Comparison of ENCODE assay signal across 21 cellular contexts in genomic region chr3:49799105-49799504, GRCh38. TPM values are rescaled to one million over a fixed set of nuclear protein-coding genes. Genes with fewer than 3 reads are reported as not detected.
DNase-seq lines count a peak whose midpoint lies in the region; ATAC-seq, FAIRE-seq and TF ChIP-seq lines count a peak whose summit lies in the region.
"Had no signal": no experiment of that assay in that cellular context is flagged by ENCODE, and none has a peak within 500 bp of the region (broad histone marks: within the 10 kb centered on the region; RNA-seq: fewer than 3 reads in every experiment).

No MANE protein-coding gene starts in this region.

- TF ChIP-seq POLR2A in HepG2 (IDR thresholded peaks at IDR 0.05; ENCODE audit: insufficient read depth in 1 of 2, low read depth in 2 of 2, low read length in 2 of 2) (no peak), right lobe of liver (IDR thresholded peaks at IDR 0.05) (no peak)

- peak overlapping the region; percentile 41; the same call in 1 of the 2 replicates for H3K4me2 ChIP-seq in HepG2 (ENCODE audit: low read depth, low read length)
- H3K4me2 ChIP-seq in mesenchymal stem cell (ENCODE audit: low read length, poor library complexity, severe bottlenecking) = no peak overlapping the region

- TF ChIP-seq EP300 in HepG2 (IDR thresholded peaks at IDR 0.05; ENCODE audit: low read depth in 2 of 2, low read length in 2 of 2) (no peak), HepG2 (CRISPR knock-in tag; IDR thresholded peaks at IDR 0.05; ENCODE audit: borderline replicate concordance) (no peak)

- H3K36me3 ChIP-seq in HepG2 (replicated peaks in 1 of 2; ENCODE audit: control insufficient read depth in 1 of 2, insufficient read depth in 2 of 2, low read length in 2 of 2) (no peaks in the 10 kb centered on the region), right lobe of liver (no peaks in the 10 kb centered on the region), mesenchymal stem cell (ENCODE audit: control insufficient read depth in 1 of 2, insufficient read depth in 2 of 2, low read depth in 1 of 2, low read length in 2 of 2) (no peaks in the 10 kb centered on the region)

- H3K14ac ChIP-seq in mesenchymal stem cell (ENCODE audit: low read length in 2 of 2) = peak overlapping the region in 1 of 2 experiments; percentile 68

- H4K20me1 ChIP-seq in HepG2 (ENCODE audit: insufficient read depth, low read length) = no peaks in the 10 kb centered on the region

- H3K9me3 ChIP-seq in HepG2 (ENCODE audit: low read length) = no peaks in the 10 kb centered on the region
- H3K9me3 ChIP-seq in right lobe of liver = no peaks in the 10 kb centered on the region
- no peaks in the 10 kb centered on the region for H3K9me3 ChIP-seq in mesenchymal stem cell (ENCODE audit: control insufficient read depth, low read length)

- H2AFZ ChIP-seq in HepG2 (ENCODE audit: low read length) (no peak overlapping the region), mesenchymal stem cell (ENCODE audit: low read depth, low read length) (no peak overlapping the region)

- in situ Hi-C loops in HepG2 (cut with HindIII; ENCODE audit: extremely low pct_ligation_motif_present, low pct_unique_long_range_greater_than_20kb) = no loop called here

- peak overlapping the region; percentile 60 for H2BK15ac ChIP-seq in mesenchymal stem cell (ENCODE audit: low read depth, poor library complexity, severe bottlenecking)

- H2BK12ac ChIP-seq in mesenchymal stem cell (ENCODE audit: low read length in 2 of 2) = peak overlapping the region; percentile 63 to 79

- H3K4ac ChIP-seq in mesenchymal stem cell (ENCODE audit: low read depth in 1 of 2, low read length in 2 of 2) = peak overlapping the region in 1 of 2 experiments; percentile 66

- no peak overlapping the region for H2AK5ac ChIP-seq in mesenchymal stem cell (ENCODE audit: low read length, severe bottlenecking)

- BruUV-seq in HepG2 (replicated peaks; lab: Mats Ljungman, UMichigan) = no TSS peak

- H3K4me1 ChIP-seq in HepG2 (ENCODE audit: insufficient read depth, low read length) (peaks cover 60% of the 10 kb centered on the region), right lobe of liver (no peaks in the 10 kb centered on the region), mesenchymal stem cell (ENCODE audit: control insufficient read depth, insufficient read depth, low read depth, low read length) (peaks cover 10% of the 10 kb centered on the region)

- WGBS in HepG2 (ENCODE audit: low lambda C conversion rate) = 11% methylated on average over 1 of the region's 1 CpG
- WGBS in right lobe of liver (ENCODE audit: insufficient coverage, low coverage, low lambda C conversion rate, missing lambda C conversion rate) = 29% methylated on average over 1 of the region's 1 CpG
- WGBS in mesenchymal stem cell = 67% methylated on average over 1 of the region's 1 CpG

- H4K8ac ChIP-seq in mesenchymal stem cell (ENCODE audit: low read length) = peak overlapping the region; percentile 48

- H3K4me3 ChIP-seq in HepG2 (replicated peaks in 1 of 3; ENCODE audit: insufficient read depth in 1 of 3, low read depth in 2 of 3, low read length in 3 of 3) (no peak overlapping the region), right lobe of liver (no peak overlapping the region), mesenchymal stem cell (ENCODE audit: insufficient read depth in 1 of 2, low read depth in 1 of 2, low read length in 2 of 2) (peak overlapping the region in 1 of 2 experiments; percentile 55)

- H3K79me2 ChIP-seq in HepG2 (ENCODE audit: insufficient read depth, low read length) = no peaks in the 10 kb centered on the region

- FAIRE-seq in HepG2 (lab: Jason Lieb, UNC) = no peak
- FAIRE-seq: A204.1 had no signal

- no peak for DNase-seq in HepG2 (ENCODE audit: low spot score)
- DNase-seq in right lobe of liver = no peak
- no peak for DNase-seq in RWPE1 (ENCODE audit: low spot score)
- DNase-seq in mesenchymal stem cell = no peak
- no peak for DNase-seq in ecto neural progenitor cell (ENCODE audit: low spot score)
- no peak for DNase-seq in T-helper 1 cell
- DNase-seq: DMS 273 treated with DMSO at 0.1 percent for 48 hours, DND-41, NCI-H1048, NCI-H1436, NCI-H1930, NCI-H524 treated with DMSO at 0.1 percent for 48 hours had no signal

- H3K27ac ChIP-seq in HepG2 (ENCODE audit: extremely low read length, insufficient read depth, low read length) (no peak overlapping the region), right lobe of liver (no peak overlapping the region), RWPE1 (peak overlapping the region; percentile 73), mesenchymal stem cell (ENCODE audit: low read length, poor library complexity, severe bottlenecking) (no peak overlapping the region)

- H3K27me3 ChIP-seq in HepG2 (ENCODE audit: control insufficient read depth in 1 of 2, insufficient read depth in 2 of 2, low read length in 2 of 2) = peaks cover 1 to 7% of the 10 kb centered on the region in 2 experiments; a peak in 4 of 5 replicates
- H3K27me3 ChIP-seq in right lobe of liver = no peaks in the 10 kb centered on the region
- H3K27me3 ChIP-seq in mesenchymal stem cell (ENCODE audit: control insufficient read depth in 1 of 2, insufficient read depth in 1 of 2, low read length in 2 of 2) = peaks cover 0 to 16% of the 10 kb centered on the region in 2 experiments

- CTCF ChIA-PET in HepG2 (lab: Yijun Ruan, JAX; ENCODE audit: low intra/inter-chr PET ratio, low total read pairs) = no interaction called here
- CTCF ChIA-PET in RWPE1 (lab: Yijun Ruan, JAX) = interaction anchor here (5.7 kb wide), 1 partner anchor 40 kb away, joined by 40 read pairs; no protein-coding TSS in a partner anchor

- TF ChIP-seq CTCF in HepG2 (CRISPR knock-in tag; IDR thresholded peaks at IDR 0.05) (no peak), right lobe of liver (IDR thresholded peaks at IDR 0.05) (no peak), RWPE1 (conservative IDR thresholded peaks at IDR 0.05; ENCODE audit: low read depth) (no peak)

- H2BK5ac ChIP-seq in mesenchymal stem cell (ENCODE audit: low read depth, low read length, poor library complexity, severe bottlenecking) = no peak overlapping the region

- intact Hi-C loops in HepG2 (cut with micrococcal nuclease; ENCODE audit: unreplicated experiment) (no loop called here), right lobe of liver (cut with DNase I) (no loop called here)

- H3K9ac ChIP-seq in HepG2 (ENCODE audit: insufficient read depth, low read depth, low read length) (0 out of 2 replicates have a peak overlapping the region, but pooled peaks have one; percentile 25), mesenchymal stem cell (ENCODE audit: low read length) (peak overlapping the region; percentile 77)

- H3K18ac ChIP-seq in mesenchymal stem cell (ENCODE audit: low read depth in 1 of 2, low read length in 2 of 2) = peak overlapping the region in 1 of 2 experiments; percentile 30

- H3K23ac ChIP-seq in mesenchymal stem cell (ENCODE audit: low read length in 2 of 2) = no peak overlapping the region

- ATAC-seq in HepG2 (no peak), right lobe of liver (no peak), HG03159 (IDR thresholded peaks at IDR 0.05; ENCODE audit: unreplicated experiment) (no peak), HG02970 (IDR thresholded peaks at IDR 0.05; ENCODE audit: low FRiP score, unreplicated experiment) (no peak)
- ATAC-seq: Panc1 had no signal

- POLR2A ChIA-PET in HepG2 (lab: Yijun Ruan, JAX) (interaction anchor here (2.6 kb wide), 1 partner anchor 13 kb away, joined by 11 read pairs; the partner anchor contains the start of gene IP6K1), RWPE1 (lab: Yijun Ruan, JAX; ENCODE audit: low non-redundant PET) (no interaction called here)

- no peaks in the 10 kb centered on the region for H3K79me1 ChIP-seq in mesenchymal stem cell (replicated peaks; ENCODE audit: low read length, poor library complexity, severe bottlenecking)

- no peak overlapping the region for H2BK120ac ChIP-seq in mesenchymal stem cell (ENCODE audit: low read depth, low read length)

- peak overlapping the region; percentile 61 for H4K91ac ChIP-seq in mesenchymal stem cell (ENCODE audit: low read length)

- TF ChIP-seq RAD21 in HepG2 (CRISPR knock-in tag; IDR thresholded peaks at IDR 0.05) = no peak

RNA-seq across cellular contexts. Expression of gene CDHR4, which starts 0.6 kb away (rescaled TPM):
- total RNA-seq in HepG2 (2016; rRNA removed; fragmentation: Illumina TruSeq; extraction: Trizol) (not detected in 2 replicates), right lobe of liver (not detected)
- not detected in 2 replicates for total RNA-seq in HepG2 (2016; cell fraction: cytosol; rRNA removed; fragmentation: Illumina TruSeq; extraction: Trizol; ENCODE audit: low read depth)
- total RNA-seq in HepG2 (2016; cell fraction: insoluble cytoplasmic fraction; rRNA removed; fragmentation: Illumina TruSeq; extraction: Trizol) = not detected in 2 replicates
- total RNA-seq in HepG2 (2016; cell fraction: membrane; rRNA removed; fragmentation: Illumina TruSeq; extraction: Trizol) = not detected in 2 replicates
- total RNA-seq in HepG2 (2016; cell fraction: nucleus; rRNA removed; fragmentation: Illumina TruSeq; extraction: Trizol) = not detected in 2 replicates
- 0.21 and 0.26 TPM in 2 replicates for polyA plus RNA-seq in HepG2 (2011; rRNA removed)
- polyA plus RNA-seq in HepG2 (2011; cell fraction: cytosol; rRNA removed) = 0.08 TPM in 1 of 2 replicates, not detected in the other
- 0.98 and 1.7 TPM in 2 replicates for polyA plus RNA-seq in HepG2 (2011; cell fraction: nucleus; rRNA removed)
- polyA plus RNA-seq in HepG2 (2012) = not detected in 2 replicates
- polyA plus RNA-seq in HepG2 (2016; cell fraction: cytosol; fragmentation: Illumina TruSeq; extraction: Trizol; ENCODE audit: low read depth) = not detected in 2 replicates
- not detected in 2 replicates for polyA plus RNA-seq in HepG2 (2016; cell fraction: insoluble cytoplasmic fraction; fragmentation: Illumina TruSeq; extraction: Trizol; ENCODE audit: low read depth)
- polyA plus RNA-seq in HepG2 (2016; cell fraction: membrane; fragmentation: Illumina TruSeq; extraction: Trizol; ENCODE audit: low read depth) = not detected in 2 replicates
- 0.17 TPM in 1 of 2 replicates, not detected in the other for polyA plus RNA-seq in HepG2 (2016; cell fraction: nucleus; fragmentation: Illumina TruSeq; extraction: Trizol; ENCODE audit: insufficient read depth, low read depth)
- 0.40 TPM in 1 of 2 replicates, not detected in the other for polyA minus RNA-seq in HepG2 (2011; rRNA and poly(A)+ RNA removed; ENCODE audit: low replicate concordance)
- not detected in 2 replicates for polyA minus RNA-seq in HepG2 (2011; cell fraction: cytosol; rRNA and poly(A)+ RNA removed)
- polyA minus RNA-seq in HepG2 (2011; cell fraction: nucleus; rRNA and poly(A)+ RNA removed) = 0.26 TPM in 1 of 2 replicates, not detected in the other
- 0.61 TPM for polyA plus RNA-seq in mesenchymal stem cell (2013, experiment 1 of 2)
- polyA plus RNA-seq in mesenchymal stem cell (2013, experiment 2 of 2) = 0.52 TPM
- total RNA-seq: G401, H7, M059J, SK-MEL-5 had no signal
- polyA plus RNA-seq: CD14-positive monocyte had no signal

RNA-seq across cellular contexts. Expression of gene INKA1, which starts 4.0 kb away (rescaled TPM):
- total RNA-seq in HepG2 (2016; rRNA removed; fragmentation: Illumina TruSeq; extraction: Trizol) = 0.22 TPM in 1 of 2 replicates, not detected in the other
- 0.30 TPM in 1 of 2 replicates, not detected in the other for total RNA-seq in HepG2 (2016; cell fraction: cytosol; rRNA removed; fragmentation: Illumina TruSeq; extraction: Trizol; ENCODE audit: low read depth)
- total RNA-seq in HepG2 (2016; cell fraction: insoluble cytoplasmic fraction; rRNA removed; fragmentation: Illumina TruSeq; extraction: Trizol) = 0.15 TPM in 1 of 2 replicates, not detected in the other
- 0.17 and 0.28 TPM in 2 replicates for total RNA-seq in HepG2 (2016; cell fraction: membrane; rRNA removed; fragmentation: Illumina TruSeq; extraction: Trizol)
- total RNA-seq in HepG2 (2016; cell fraction: nucleus; rRNA removed; fragmentation: Illumina TruSeq; extraction: Trizol) = not detected in 2 replicates
- 0.41 and 0.77 TPM in 2 replicates for polyA plus RNA-seq in HepG2 (2011; rRNA removed)
- 0.42 and 0.78 TPM in 2 replicates for polyA plus RNA-seq in HepG2 (2011; cell fraction: cytosol; rRNA removed)
- 0.34 and 1.1 TPM in 2 replicates for polyA plus RNA-seq in HepG2 (2011; cell fraction: nucleus; rRNA removed)
- 0.28 and 0.42 TPM in 2 replicates for polyA plus RNA-seq in HepG2 (2012)
- polyA plus RNA-seq in HepG2 (2016; cell fraction: cytosol; fragmentation: Illumina TruSeq; extraction: Trizol; ENCODE audit: low read depth) = 0.14 and 0.17 TPM in 2 replicates
- polyA plus RNA-seq in HepG2 (2016; cell fraction: insoluble cytoplasmic fraction; fragmentation: Illumina TruSeq; extraction: Trizol; ENCODE audit: low read depth) = 0.23 TPM in 1 of 2 replicates, not detected in the other
- 0.22 TPM in 1 of 2 replicates, not detected in the other for polyA plus RNA-seq in HepG2 (2016; cell fraction: membrane; fragmentation: Illumina TruSeq; extraction: Trizol; ENCODE audit: low read depth)
- polyA plus RNA-seq in HepG2 (2016; cell fraction: nucleus; fragmentation: Illumina TruSeq; extraction: Trizol; ENCODE audit: insufficient read depth, low read depth) = not detected in 2 replicates
- polyA minus RNA-seq in HepG2 (2011; rRNA and poly(A)+ RNA removed; ENCODE audit: low replicate concordance) = 0.38 and 0.82 TPM in 2 replicates
- 0.79 TPM in 1 of 2 replicates, not detected in the other for polyA minus RNA-seq in HepG2 (2011; cell fraction: cytosol; rRNA and poly(A)+ RNA removed)
- polyA minus RNA-seq in HepG2 (2011; cell fraction: nucleus; rRNA and poly(A)+ RNA removed) = 0.50 and 0.64 TPM in 2 replicates
- 1 to 10 TPM in 1 of 6 experiments, under 1 TPM in 5; 0.46 to 1.2 (median 0.73) TPM for total RNA-seq in right lobe of liver
- polyA plus RNA-seq in mesenchymal stem cell (2013, experiment 1 of 2) = 12.4 TPM
- 13.4 TPM for polyA plus RNA-seq in mesenchymal stem cell (2013, experiment 2 of 2)

RNA-seq across cellular contexts. Expression of gene IP6K1, which starts 12.8 kb away (rescaled TPM):
- 17.7 and 20.0 TPM in 2 replicates for total RNA-seq in HepG2 (2016; rRNA removed; fragmentation: Illumina TruSeq; extraction: Trizol)
- 2.3 and 2.4 TPM in 2 replicates for total RNA-seq in HepG2 (2016; cell fraction: cytosol; rRNA removed; fragmentation: Illumina TruSeq; extraction: Trizol; ENCODE audit: low read depth)
- 18.9 TPM in 2 replicates for total RNA-seq in HepG2 (2016; cell fraction: insoluble cytoplasmic fraction; rRNA removed; fragmentation: Illumina TruSeq; extraction: Trizol)
- total RNA-seq in HepG2 (2016; cell fraction: membrane; rRNA removed; fragmentation: Illumina TruSeq; extraction: Trizol) = 10.5 and 11.3 TPM in 2 replicates
- 14.7 and 20.3 TPM in 2 replicates for total RNA-seq in HepG2 (2016; cell fraction: nucleus; rRNA removed; fragmentation: Illumina TruSeq; extraction: Trizol)
- polyA plus RNA-seq in HepG2 (2011; rRNA removed) = 29.7 and 38.8 TPM in 2 replicates
- 15.7 and 20.5 TPM in 2 replicates for polyA plus RNA-seq in HepG2 (2011; cell fraction: cytosol; rRNA removed)
- polyA plus RNA-seq in HepG2 (2011; cell fraction: nucleus; rRNA removed) = 37.9 and 43.4 TPM in 2 replicates
- 17.1 and 20.6 TPM in 2 replicates for polyA plus RNA-seq in HepG2 (2012)
- polyA plus RNA-seq in HepG2 (2016; cell fraction: cytosol; fragmentation: Illumina TruSeq; extraction: Trizol; ENCODE audit: low read depth) = 1.5 and 2.0 TPM in 2 replicates
- polyA plus RNA-seq in HepG2 (2016; cell fraction: insoluble cytoplasmic fraction; fragmentation: Illumina TruSeq; extraction: Trizol; ENCODE audit: low read depth) = 13.9 and 19.8 TPM in 2 replicates
- 6.2 and 7.7 TPM in 2 replicates for polyA plus RNA-seq in HepG2 (2016; cell fraction: membrane; fragmentation: Illumina TruSeq; extraction: Trizol; ENCODE audit: low read depth)
- 23.1 and 24.9 TPM in 2 replicates for polyA plus RNA-seq in HepG2 (2016; cell fraction: nucleus; fragmentation: Illumina TruSeq; extraction: Trizol; ENCODE audit: insufficient read depth, low read depth)
- polyA minus RNA-seq in HepG2 (2011; rRNA and poly(A)+ RNA removed; ENCODE audit: low replicate concordance) = 99.3 and 116 TPM in 2 replicates
- 24.3 and 30.4 TPM in 2 replicates for polyA minus RNA-seq in HepG2 (2011; cell fraction: cytosol; rRNA and poly(A)+ RNA removed)
- polyA minus RNA-seq in HepG2 (2011; cell fraction: nucleus; rRNA and poly(A)+ RNA removed) = 29.6 and 33.9 TPM in 2 replicates
- 10 to 100 TPM; 12.6 to 19.6 (median 16.2) TPM for total RNA-seq in right lobe of liver
- 21.9 TPM for polyA plus RNA-seq in mesenchymal stem cell (2013, experiment 1 of 2)
- 23.3 TPM for polyA plus RNA-seq in mesenchymal stem cell (2013, experiment 2 of 2)

RNA-seq across cellular contexts. Expression of gene UBA7, which starts 14.6 kb away (rescaled TPM):
- total RNA-seq in HepG2 (2016; rRNA removed; fragmentation: Illumina TruSeq; extraction: Trizol) (5.8 and 9.5 TPM in 2 replicates), right lobe of liver (10 to 100 TPM; 16.4 to 39.1 (median 28.5) TPM)
- total RNA-seq in HepG2 (2016; cell fraction: cytosol; rRNA removed; fragmentation: Illumina TruSeq; extraction: Trizol; ENCODE audit: low read depth) = 1.7 and 1.9 TPM in 2 replicates
- total RNA-seq in HepG2 (2016; cell fraction: insoluble cytoplasmic fraction; rRNA removed; fragmentation: Illumina TruSeq; extraction: Trizol) = 5.7 and 9.9 TPM in 2 replicates
- 1.4 and 1.8 TPM in 2 replicates for total RNA-seq in HepG2 (2016; cell fraction: membrane; rRNA removed; fragmentation: Illumina TruSeq; extraction: Trizol)
- 11.0 and 11.7 TPM in 2 replicates for total RNA-seq in HepG2 (2016; cell fraction: nucleus; rRNA removed; fragmentation: Illumina TruSeq; extraction: Trizol)
- polyA plus RNA-seq in HepG2 (2011; rRNA removed) = 16.5 and 20.2 TPM in 2 replicates
- 6.1 and 8.8 TPM in 2 replicates for polyA plus RNA-seq in HepG2 (2011; cell fraction: cytosol; rRNA removed)
- 175 and 207 TPM in 2 replicates for polyA plus RNA-seq in HepG2 (2011; cell fraction: nucleus; rRNA removed)
- 8.4 and 9.1 TPM in 2 replicates for polyA plus RNA-seq in HepG2 (2012)
- polyA plus RNA-seq in HepG2 (2016; cell fraction: cytosol; fragmentation: Illumina TruSeq; extraction: Trizol; ENCODE audit: low read depth) = 0.49 and 0.55 TPM in 2 replicates
- polyA plus RNA-seq in HepG2 (2016; cell fraction: insoluble cytoplasmic fraction; fragmentation: Illumina TruSeq; extraction: Trizol; ENCODE audit: low read depth) = 3.6 and 4.7 TPM in 2 replicates
- polyA plus RNA-seq in HepG2 (2016; cell fraction: membrane; fragmentation: Illumina TruSeq; extraction: Trizol; ENCODE audit: low read depth) = 0.78 and 0.79 TPM in 2 replicates
- polyA plus RNA-seq in HepG2 (2016; cell fraction: nucleus; fragmentation: Illumina TruSeq; extraction: Trizol; ENCODE audit: insufficient read depth, low read depth) = 18.3 and 25.6 TPM in 2 replicates
- polyA minus RNA-seq in HepG2 (2011; rRNA and poly(A)+ RNA removed; ENCODE audit: low replicate concordance) = 10.2 and 40.3 TPM in 2 replicates
- polyA minus RNA-seq in HepG2 (2011; cell fraction: cytosol; rRNA and poly(A)+ RNA removed) = 7.9 and 8.9 TPM in 2 replicates
- 32.6 and 36.8 TPM in 2 replicates for polyA minus RNA-seq in HepG2 (2011; cell fraction: nucleus; rRNA and poly(A)+ RNA removed)
- 33.2 TPM for polyA plus RNA-seq in mesenchymal stem cell (2013, experiment 1 of 2)
- 32.7 TPM for polyA plus RNA-seq in mesenchymal stem cell (2013, experiment 2 of 2)

RNA-seq across cellular contexts. Expression of gene TRAIP, which starts 57.3 kb away (rescaled TPM):
- total RNA-seq in HepG2 (2016; rRNA removed; fragmentation: Illumina TruSeq; extraction: Trizol) (13.7 and 23.9 TPM in 2 replicates), right lobe of liver (1 to 10 TPM in 3 of 6 experiments, under 1 TPM in 3; 0.55 to 3.1 (median 0.98) TPM)
- total RNA-seq in HepG2 (2016; cell fraction: cytosol; rRNA removed; fragmentation: Illumina TruSeq; extraction: Trizol; ENCODE audit: low read depth) = 9.1 and 11.5 TPM in 2 replicates
- 13.0 and 22.4 TPM in 2 replicates for total RNA-seq in HepG2 (2016; cell fraction: insoluble cytoplasmic fraction; rRNA removed; fragmentation: Illumina TruSeq; extraction: Trizol)
- 11.7 and 13.4 TPM in 2 replicates for total RNA-seq in HepG2 (2016; cell fraction: membrane; rRNA removed; fragmentation: Illumina TruSeq; extraction: Trizol)
- total RNA-seq in HepG2 (2016; cell fraction: nucleus; rRNA removed; fragmentation: Illumina TruSeq; extraction: Trizol) = 28.5 and 36.3 TPM in 2 replicates
- 13.9 and 15.1 TPM in 2 replicates for polyA plus RNA-seq in HepG2 (2011; rRNA removed)
- polyA plus RNA-seq in HepG2 (2011; cell fraction: cytosol; rRNA removed) = 14.0 and 14.3 TPM in 2 replicates
- polyA plus RNA-seq in HepG2 (2011; cell fraction: nucleus; rRNA removed) = 42.9 and 44.0 TPM in 2 replicates
- 7.3 and 9.8 TPM in 2 replicates for polyA plus RNA-seq in HepG2 (2012)
- polyA plus RNA-seq in HepG2 (2016; cell fraction: cytosol; fragmentation: Illumina TruSeq; extraction: Trizol; ENCODE audit: low read depth) = 4.6 and 5.0 TPM in 2 replicates
- polyA plus RNA-seq in HepG2 (2016; cell fraction: insoluble cytoplasmic fraction; fragmentation: Illumina TruSeq; extraction: Trizol; ENCODE audit: low read depth) = 12.2 and 16.5 TPM in 2 replicates
- polyA plus RNA-seq in HepG2 (2016; cell fraction: membrane; fragmentation: Illumina TruSeq; extraction: Trizol; ENCODE audit: low read depth) = 9.0 TPM in 2 replicates
- polyA plus RNA-seq in HepG2 (2016; cell fraction: nucleus; fragmentation: Illumina TruSeq; extraction: Trizol; ENCODE audit: insufficient read depth, low read depth) = 45.6 and 54.0 TPM in 2 replicates
- polyA minus RNA-seq in HepG2 (2011; rRNA and poly(A)+ RNA removed; ENCODE audit: low replicate concordance) = 23.5 and 39.7 TPM in 2 replicates
- 5.6 and 7.4 TPM in 2 replicates for polyA minus RNA-seq in HepG2 (2011; cell fraction: cytosol; rRNA and poly(A)+ RNA removed)
- 17.3 and 17.4 TPM in 2 replicates for polyA minus RNA-seq in HepG2 (2011; cell fraction: nucleus; rRNA and poly(A)+ RNA removed)
- 2.3 TPM for polyA plus RNA-seq in mesenchymal stem cell (2013, experiment 1 of 2)
- 1.8 TPM for polyA plus RNA-seq in mesenchymal stem cell (2013, experiment 2 of 2)
